In genomic region chr1:56223962-56224361, GRCh38 we compare ENCODE assay signal across 26 cellular contexts.
A peak's percentile ranks its signal among the peaks of the same experiment; 100 is the strongest.
DNase-seq lines count a peak whose midpoint lies in the region; ATAC-seq, FAIRE-seq and TF ChIP-seq lines count a peak whose summit lies in the region.
"Had no signal": no experiment of that assay in that cellular context is flagged by ENCODE, and none has a peak within 500 bp of the region (broad histone marks: within the 10 kb centered on the region; RNA-seq: fewer than 3 reads in every experiment).

No MANE protein-coding gene starts in this region.

- H3K36me3 ChIP-seq in astrocyte (ENCODE audit: insufficient read depth, low read length) (no peaks in the 10 kb centered on the region), HAP-1 (replicated peaks) (no peaks in the 10 kb centered on the region)
- H3K36me3 ChIP-seq: BE2C; BLaER1 treated with 17β-estradiol and CSF1 and Interleukin-3, amounts not matched to agents 10 nM and 100 nM had no signal

- H3K4me1 ChIP-seq in astrocyte (ENCODE audit: insufficient read depth, low read length) (no peaks in the 10 kb centered on the region), HAP-1 (no peaks in the 10 kb centered on the region)
- H3K4me1 ChIP-seq: BE2C had no signal

- no peak overlapping the region for H3K27ac Mint-ChIP-seq in astrocyte (ENCODE audit: unreplicated experiment)
- H3K27ac Mint-ChIP-seq in neural crest cell (ENCODE audit: unreplicated experiment): peak overlapping the region; percentile 59
- H3K27ac Mint-ChIP-seq: CD4-positive, alpha-beta T cell; CD8-positive, alpha-beta memory T cell had no signal

- DNase-seq in NCI-H82 treated with DMSO at 0.1 percent for 48 hours (lab: John Stamatoyannopoulos, UW; ENCODE audit: unreplicated experiment) (peak; percentile 8), NCI-H82 (lab: John Stamatoyannopoulos, UW) (no peak), astrocyte (ENCODE audit: low read depth) (no peak), neural crest cell (ENCODE audit: low read depth, low spot score) (no peak), HAP-1 (ENCODE audit: low spot score in 2 of 2) (no peak), GM20000 (ENCODE audit: low spot score) (no peak)
- DNase-seq: AML-193; BE2C; CD4-positive, alpha-beta T cell; CD8-positive, alpha-beta memory T cell; DMS 273 treated with DMSO at 0.1 percent for 48 hours; DMS79; EL; GDM1; H7 had no signal

- no peaks in the 10 kb centered on the region for H3K27me3 Mint-ChIP-seq in astrocyte (ENCODE audit: low read depth, unreplicated experiment)
- no peaks in the 10 kb centered on the region for H3K27me3 Mint-ChIP-seq in neural crest cell (ENCODE audit: low read depth)
- H3K27me3 Mint-ChIP-seq: CD4-positive, alpha-beta T cell had no signal

- H3K4me2 ChIP-seq in astrocyte (ENCODE audit: low read length): no peak overlapping the region

- ATAC-seq in esophagus mucosa: peak; percentile 80
- no peak for ATAC-seq in GM19351 (IDR thresholded peaks at IDR 0.05; ENCODE audit: unreplicated experiment)
- ATAC-seq: HCT116 had no signal

- H3K27ac ChIP-seq in astrocyte (ENCODE audit: low read depth, low read length): no peak overlapping the region
- H3K27ac ChIP-seq: 22Rv1; BLaER1 treated with 17β-estradiol and CSF1 and Interleukin-3, amounts not matched to agents 10 nM and 100 nM had no signal

- no peak overlapping the region for H2AFZ ChIP-seq in astrocyte (ENCODE audit: low read depth, low read length)

- H3K4me3 ChIP-seq in astrocyte (ENCODE audit: insufficient read depth, low read depth, low read length) (no peak overlapping the region), HAP-1 (no peak overlapping the region)
- H3K4me3 ChIP-seq: BLaER1 treated with 17β-estradiol and CSF1 and Interleukin-3, amounts not matched to agents 10 nM and 100 nM; GM12878 had no signal

- no peaks in the 10 kb centered on the region for H3K9me3 Mint-ChIP-seq in astrocyte (ENCODE audit: unreplicated experiment)
- peaks cover 11% of the 10 kb centered on the region for H3K9me3 Mint-ChIP-seq in neural crest cell

- FAIRE-seq in astrocyte (lab: Jason Lieb, UNC): peak; percentile 9
- FAIRE-seq: A204.1, D721Med, GM12878, GM19239, H1 had no signal

- H3K36me3 Mint-ChIP-seq in astrocyte (ENCODE audit: low read depth, unreplicated experiment) (no peaks in the 10 kb centered on the region), neural crest cell (ENCODE audit: low read depth) (peaks cover 2% of the 10 kb centered on the region)
- H3K36me3 Mint-ChIP-seq: CD14-positive monocyte; CD8-positive, alpha-beta memory T cell had no signal

- no peaks in the 10 kb centered on the region for H3K27me3 ChIP-seq in astrocyte (ENCODE audit: insufficient read depth, low read length)
- no peaks in the 10 kb centered on the region for H3K27me3 ChIP-seq in HAP-1 (ENCODE audit: low read depth)
- H3K27me3 ChIP-seq: BE2C had no signal

- TF ChIP-seq CTCF in astrocyte (IDR thresholded peaks at IDR 0.05; ENCODE audit: insufficient read depth, low read depth, low read length) (no peak), neural crest cell (conservative IDR thresholded peaks at IDR 0.05) (no peak), GM20000 (IDR thresholded peaks at IDR 0.05; ENCODE audit: extremely low read depth, missing control alignments) (no peak)

- in situ Hi-C loops in HAP-1 (cut with MboI; ENCODE audit: low sequenced_read_pairs): no loop called here

- no peak overlapping the region for H3K9ac ChIP-seq in astrocyte (ENCODE audit: low read length)
- H3K9ac ChIP-seq: BLaER1 treated with 17β-estradiol and CSF1 and Interleukin-3, amounts not matched to agents 10 nM and 100 nM had no signal

- H3K4me3 Mint-ChIP-seq in astrocyte (ENCODE audit: unreplicated experiment) (no peak overlapping the region), neural crest cell (no peak overlapping the region)
- H3K4me3 Mint-ChIP-seq: CD14-positive monocyte; CD4-positive, alpha-beta T cell; CD8-positive, alpha-beta memory T cell had no signal

- H3K9me3 ChIP-seq in astrocyte (ENCODE audit: insufficient read depth, low read depth, low read length) (no peaks in the 10 kb centered on the region), HAP-1 (no peaks in the 10 kb centered on the region)
- H3K9me3 ChIP-seq: BE2C; BLaER1 treated with 17β-estradiol and CSF1 and Interleukin-3, amounts not matched to agents 10 nM and 100 nM had no signal

- H3K4me1 Mint-ChIP-seq in astrocyte (ENCODE audit: low read depth, unreplicated experiment) (no peaks in the 10 kb centered on the region), neural crest cell (peaks cover 24% of the 10 kb centered on the region)
- H3K4me1 Mint-ChIP-seq: CD8-positive, alpha-beta memory T cell had no signal

- no peaks in the 10 kb centered on the region for H3K79me2 ChIP-seq in astrocyte (ENCODE audit: insufficient read depth, low read length)

- no peaks in the 10 kb centered on the region for H4K20me1 ChIP-seq in astrocyte (ENCODE audit: insufficient read depth, low read length)
